ENCODE assay signal across 8 cellular contexts in the genomic region with DNA sequence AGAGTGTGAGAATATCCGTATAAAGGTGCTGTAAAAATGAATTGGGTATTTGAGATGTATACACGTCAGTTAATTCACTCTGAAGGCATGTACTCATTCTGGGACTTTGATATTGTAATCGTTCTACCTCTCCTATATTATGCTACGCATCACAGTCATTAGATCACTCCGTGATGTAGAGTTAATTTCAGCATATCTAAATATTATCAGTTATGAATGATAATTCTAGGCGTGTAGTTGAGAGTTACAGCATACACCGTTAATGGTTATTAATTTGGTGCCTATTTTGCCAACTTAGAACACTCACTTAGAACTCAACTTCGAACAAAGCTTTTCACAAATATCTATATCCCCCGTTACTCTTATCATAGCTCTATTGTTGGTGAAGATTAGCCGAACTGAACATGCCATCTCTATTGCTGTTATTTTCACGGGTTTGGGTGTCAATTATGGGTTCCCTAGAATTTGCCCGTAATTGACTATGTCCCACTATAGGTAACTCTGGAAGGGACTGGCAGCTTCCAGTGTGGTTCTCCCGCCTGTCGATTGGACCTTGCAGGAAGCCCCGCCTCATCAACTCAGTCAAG. TPM values are rescaled to one million over a fixed set of nuclear protein-coding genes. Genes with fewer than 3 reads are reported as not detected.
DNase-seq lines count a peak whose midpoint lies in the region; ATAC-seq and TF ChIP-seq lines count a peak whose summit lies in the region.

No MANE protein-coding gene starts in this region.

- H3K9ac ChIP-seq in mammary epithelial cell (ENCODE audit: insufficient read depth, low read length) = peak overlapping the region; percentile 3
- no peak overlapping the region for H3K9ac ChIP-seq in mesendoderm (ENCODE audit: low read length)

- no peak overlapping the region for H3K4ac ChIP-seq in mesendoderm (ENCODE audit: low read depth, low read length)

- no peak overlapping the region for H4K5ac ChIP-seq in mesendoderm (ENCODE audit: low read length)

- H3K4me3 ChIP-seq in mammary epithelial cell (replicated peaks in 1 of 3; ENCODE audit: insufficient read depth in 1 of 3, low read depth in 2 of 3, low read length in 3 of 3) = peak overlapping the region; percentile 5 to 90 (median 76)
- H3K4me3 ChIP-seq in mesendoderm (ENCODE audit: low read length) = no peak overlapping the region
- peak overlapping the region; percentile 79 to 85 for H3K4me3 ChIP-seq in vagina

- H3K23ac ChIP-seq in mesendoderm (ENCODE audit: low read length) = no peak overlapping the region

- CTCF ChIA-PET in mammary epithelial cell (lab: Charles Lee; ENCODE audit: low non-redundant PET) = interaction anchor here (0.6 to 1.0 kb wide), 2 partner anchors 29 to 67 kb away, joined by 4 to 17 read pairs; no protein-coding TSS in a partner anchor

- H3K9me3 ChIP-seq in mammary epithelial cell (replicated peaks; ENCODE audit: insufficient read depth, low read length) (no peaks in the 10 kb centered on the region), vagina (no peaks in the 10 kb centered on the region)

- H3K4me2 ChIP-seq in mammary epithelial cell (ENCODE audit: insufficient read depth, low read depth, low read length) = peak overlapping the region; percentile 83
- H3K4me2 ChIP-seq in mesendoderm (ENCODE audit: low read length) = peak overlapping the region; percentile 7

- intact Hi-C loops in mammary epithelial cell (cut with micrococcal nuclease) = loop anchor here (1.0 to 5.0 kb wide), 4 partner anchors 65 to 327 kb away; partner anchors contain the start of gene MICU1
- intact Hi-C loops in vagina (cut with DNase I) = no loop called here

- dilution Hi-C loops in mammary epithelial cell (cut with HindIII; ENCODE audit: low sequenced_read_pairs) = loop anchor here (5.0 kb wide), 1 partner anchor 59 kb away; no protein-coding TSS in a partner anchor

- H3K4me1 ChIP-seq in mammary epithelial cell (ENCODE audit: insufficient read depth, low read length) = peaks cover 19% of the 10 kb centered on the region
- peaks cover 3% of the 10 kb centered on the region for H3K4me1 ChIP-seq in mesendoderm (ENCODE audit: control insufficient read depth, low read depth, low read length)
- H3K4me1 ChIP-seq in vagina = peaks cover 36% of the 10 kb centered on the region

- DNase-seq in NCI-H524 treated with DMSO at 0.1 percent for 48 hours (lab: John Stamatoyannopoulos, UW) (peak; percentile 43), NCI-H524 (lab: John Stamatoyannopoulos, UW) (no peak), NCI-H345 (lab: John Stamatoyannopoulos, UW) (peak; percentile 94), mammary epithelial cell (no peak), mesendoderm (peak; percentile 98), vagina (ENCODE audit: extremely low spot score in 2 of 2) (no peak), H4 (ENCODE audit: low spot score) (no peak)

- H2BK120ac ChIP-seq in mesendoderm (ENCODE audit: low read depth, low read length) = no peak overlapping the region

- no peak for TF ChIP-seq POLR2A in vagina (IDR thresholded peaks at IDR 0.05)

- ATAC-seq in GM21619 (IDR thresholded peaks at IDR 0.05; ENCODE audit: unreplicated experiment) = no peak

- no peak for TF ChIP-seq CTCF in mammary epithelial cell (conservative IDR thresholded peaks at IDR 0.05 in 1 of 2, IDR thresholded peaks at IDR 0.05 in 1 of 2; ENCODE audit: extremely low read depth in 1 of 2, insufficient read depth in 1 of 2, low read depth in 1 of 2, low read length in 2 of 2)
- no peak for TF ChIP-seq CTCF in vagina (IDR thresholded peaks at IDR 0.05)

- WGBS in mammary epithelial cell (ENCODE audit: low coverage, missing lambda C conversion rate) = 18% methylated on average over 14 of the region's 15 CpGs
- no CpG with 5 or more reads among the region's 15 CpGs for WGBS in mesendoderm (ENCODE audit: extremely low coverage, insufficient coverage, low lambda C conversion rate)

- no peak overlapping the region for H3K56ac ChIP-seq in mesendoderm (ENCODE audit: low read length)

- H3K36me3 ChIP-seq in mammary epithelial cell (ENCODE audit: insufficient read depth, low read length) (no peaks in the 10 kb centered on the region), mesendoderm (ENCODE audit: control insufficient read depth, insufficient read depth, low read length) (no peaks in the 10 kb centered on the region), vagina (no peaks in the 10 kb centered on the region)

- H2BK5ac ChIP-seq in mesendoderm (ENCODE audit: low read length) = no peak overlapping the region

- in situ Hi-C loops in mammary epithelial cell (cut with MboI; ENCODE audit: low sequenced_read_pairs in 2 of 2) = loop anchor here in 1 of 2 donors (5.0 kb wide), 1 partner anchor 141 kb away; no protein-coding TSS in a partner anchor

- peaks cover 7% of the 10 kb centered on the region for H3K79me1 ChIP-seq in mesendoderm (ENCODE audit: low read length)

- H2BK15ac ChIP-seq in mesendoderm (replicated peaks; ENCODE audit: low read depth) = no peak overlapping the region

- H4K20me1 ChIP-seq in mammary epithelial cell (ENCODE audit: insufficient read depth, low read length) = no peaks in the 10 kb centered on the region

- no peak overlapping the region for H2AK5ac ChIP-seq in mesendoderm (ENCODE audit: low read length)

- no peak overlapping the region for H3K18ac ChIP-seq in mesendoderm (ENCODE audit: low read length)

- BruUV-seq in mammary epithelial cell (replicated peaks; lab: Mats Ljungman, UMichigan) = TSS peak; percentile 83

- no peak overlapping the region for H4K8ac ChIP-seq in mesendoderm (ENCODE audit: low read depth, low read length)

- H3K79me2 ChIP-seq in mammary epithelial cell (ENCODE audit: insufficient read depth, low read length) (peaks cover 41% of the 10 kb centered on the region), mesendoderm (ENCODE audit: control insufficient read depth, insufficient read depth, low read length) (peaks cover 31% of the 10 kb centered on the region)

- peak overlapping the region; percentile 86 for H2AFZ ChIP-seq in mammary epithelial cell (ENCODE audit: low read depth, low read length)

- H3K27me3 ChIP-seq in mammary epithelial cell (ENCODE audit: insufficient read depth, low read length) (no peaks in the 10 kb centered on the region), mesendoderm (ENCODE audit: insufficient read depth, low read length, poor library complexity) (no peaks in the 10 kb centered on the region), vagina (no peaks in the 10 kb centered on the region)

- H3K27ac ChIP-seq in mammary epithelial cell (ENCODE audit: insufficient read depth, low read depth, low read length) (no peak overlapping the region), mesendoderm (ENCODE audit: low read depth, low read length) (no peak overlapping the region), vagina (peak overlapping the region; percentile 92)

RNA-seq across cellular contexts. Expression of gene MCU, which starts 0.4 kb away (rescaled TPM):
- 10 to 100 TPM; 21.5 to 32.7 TPM for total RNA-seq in mammary epithelial cell
- 29.5 TPM for polyA plus RNA-seq in mammary epithelial cell
- 92.7 TPM for polyA minus RNA-seq in mammary epithelial cell
- polyA plus RNA-seq in mesendoderm (2013, experiment 1 of 2) = 30.9 TPM
- polyA plus RNA-seq in mesendoderm (2013, experiment 2 of 2) = 32.3 TPM
- 44.7 TPM for total RNA-seq in vagina
- 26.8 and 28.1 TPM in 2 replicates for total RNA-seq in H4 (2014; rRNA removed; shearing (Covaris generic))

Comparison
In these comparisons a context has a peak if more than half of its experiments do, and no peak if none do; other contexts are left out.
1. DNase-seq: peak in NCI-H524 treated with DMSO at 0.1 percent for 48 hours (single experiment), NCI-H345 (single experiment) and mesendoderm (single experiment); none in NCI-H524 (0 of 2), mammary epithelial cell (single experiment), vagina (0 of 2) and H4 (single experiment).